ENCODE assay signal across 24 cellular contexts in genomic region chr3:136711277-136711676, GRCh38. TPM values are rescaled to one million over a fixed set of nuclear protein-coding genes. Genes with fewer than 3 reads are reported as not detected.
A peak's percentile ranks its signal among the peaks of the same experiment; 100 is the strongest.
DNase-seq lines count a peak whose midpoint lies in the region; ATAC-seq and TF ChIP-seq lines count a peak whose summit lies in the region.
"Had no signal": no experiment of that assay in that cellular context is flagged by ENCODE, and none has a peak within 500 bp of the region (broad histone marks: within the 10 kb centered on the region; RNA-seq: fewer than 3 reads in every experiment).

No MANE protein-coding gene starts in this region.

- BruUV-seq in Panc1 (replicated peaks; lab: Mats Ljungman, UMichigan) = no TSS peak

- H3K27me3 Mint-ChIP-seq in T-helper 17 cell = no peaks in the 10 kb centered on the region
- H3K27me3 Mint-ChIP-seq: CD4-positive, alpha-beta memory T cell; CD4-positive, CD25-positive, alpha-beta regulatory T cell; CD8-positive, alpha-beta memory T cell had no signal

- peaks cover 10% of the 10 kb centered on the region for H3K36me3 Mint-ChIP-seq in T-helper 17 cell (ENCODE audit: low read depth)

- H3K4me1 Mint-ChIP-seq in T-helper 17 cell = peaks cover 16% of the 10 kb centered on the region

- H3K4me3 ChIP-seq in Panc1 (ENCODE audit: low read depth in 2 of 2, low read length in 2 of 2) (no peak overlapping the region), right lobe of liver (no peak overlapping the region)
- H3K4me3 ChIP-seq: A549, BLaER1, GM12878 had no signal

- intact Hi-C loops in Panc1 (cut with micrococcal nuclease; ENCODE audit: unreplicated experiment) = no loop called here
- intact Hi-C loops in right lobe of liver (cut with DNase I) = no loop called here

- H3K4me3 Mint-ChIP-seq in T-helper 17 cell = no peak overlapping the region
- H3K4me3 Mint-ChIP-seq: CD14-positive monocyte; CD4-positive, alpha-beta memory T cell; CD8-positive, alpha-beta memory T cell had no signal

- ATAC-seq in Panc1 (0 out of 2 replicates have a peak, but pooled peaks have one; percentile 39), T-helper 17 cell (no peak), right lobe of liver (no peak), HG03280 (IDR thresholded peaks at IDR 0.05; ENCODE audit: unreplicated experiment) (no peak)
- ATAC-seq: A549, GM12878 had no signal

- H3K4me1 ChIP-seq in Panc1 (ENCODE audit: control insufficient read depth, insufficient read depth, low read length) (peaks cover 4% of the 10 kb centered on the region; the same call in 1 of the 2 replicates), right lobe of liver (no peaks in the 10 kb centered on the region)
- H3K4me1 ChIP-seq: BE2C, BLaER1 had no signal

- H3K9me3 ChIP-seq in Panc1 (ENCODE audit: control insufficient read depth, insufficient read depth, low read depth, low read length) = no peaks in the 10 kb centered on the region
- H3K9me3 ChIP-seq in T-helper 17 cell (ENCODE audit: control insufficient read depth, low read length, poor library complexity, severe bottlenecking) = no peaks in the 10 kb centered on the region
- H3K9me3 ChIP-seq in right lobe of liver = no peaks in the 10 kb centered on the region
- H3K9me3 ChIP-seq: A549 had no signal

- WGBS in right lobe of liver (ENCODE audit: insufficient coverage, low coverage, low lambda C conversion rate, missing lambda C conversion rate) = 84% methylated on average over 7 of the region's 7 CpGs

- TF ChIP-seq CTCF in Panc1 (IDR thresholded peaks at IDR 0.05) = no peak
- no peak for TF ChIP-seq CTCF in right lobe of liver (IDR thresholded peaks at IDR 0.05)

- H3K36me3 ChIP-seq in Panc1 (ENCODE audit: control insufficient read depth, insufficient read depth, low read length) = no peaks in the 10 kb centered on the region
- no peaks in the 10 kb centered on the region for H3K36me3 ChIP-seq in right lobe of liver
- H3K36me3 ChIP-seq: BE2C had no signal

- in situ Hi-C loops in Panc1 (cut with HindIII; ENCODE audit: low pct_unique_long_range_greater_than_20kb, low sequenced_read_pairs) (no loop called here), ACHN (cut with HindIII; ENCODE audit: low pct_ligation_motif_present, low pct_unique_long_range_greater_than_20kb, low sequenced_read_pairs) (no loop called here)

- DNase-seq in Panc1 (ENCODE audit: low read depth, low spot score) = no peak
- no peak for DNase-seq in T-helper 17 cell
- DNase-seq in right lobe of liver = no peak
- DNase-seq in stimulated activated naive CD4-positive, alpha-beta T cell treated with Interleukin-2 at 50 U/mL for 16 hours (lab: John Stamatoyannopoulos, UW) = no peak
- no peak for DNase-seq in ACHN
- DNase-seq: BE2C; C1 segment of cervical spinal cord; CD4-positive, alpha-beta memory T cell; CD4-positive, CD25-positive, alpha-beta regulatory T cell; CD8-positive, alpha-beta memory T cell; COR-L47; DMS 273 treated with DMSO at 0.1 percent for 48 hours; DMS153; DMS53; DMS79; DND-41; EL; GDM1 had no signal

- POLR2A ChIA-PET in Panc1 (lab: Charles Lee) = interaction anchor here (0.6 kb wide), 1 partner anchor 109 kb away, joined by 3 read pairs; no protein-coding TSS in a partner anchor

- CTCF ChIA-PET in Panc1 (lab: Charles Lee) = no interaction called here

- H3K27ac ChIP-seq in Panc1 (ENCODE audit: low read length) (peak overlapping the region; percentile 26; the same call in 1 of the 2 replicates), right lobe of liver (peak overlapping the region in 2 of 3 donors; percentile 49 to 50)
- H3K27ac ChIP-seq: 22Rv1, A549, BLaER1 had no signal

- peak overlapping the region; percentile 8 for H3K27ac Mint-ChIP-seq in T-helper 17 cell
- H3K27ac Mint-ChIP-seq: CD4-positive, CD25-positive, alpha-beta regulatory T cell had no signal

- no peaks in the 10 kb centered on the region for H3K27me3 ChIP-seq in Panc1 (ENCODE audit: control insufficient read depth, insufficient read depth, low read length)
- H3K27me3 ChIP-seq in right lobe of liver = no peaks in the 10 kb centered on the region
- H3K27me3 ChIP-seq: BE2C, BLaER1 had no signal

- no peak for TF ChIP-seq POLR2A in right lobe of liver (IDR thresholded peaks at IDR 0.05)

RNA-seq across cellular contexts. Expression of gene STAG1, which starts 40.9 kb away (rescaled TPM):
- total RNA-seq in Panc1 (2021; ENCODE audit: unreplicated experiment) (43.7 TPM), T-helper 17 cell (10 to 100 TPM; 46.9 to 48.5 TPM), right lobe of liver (10 to 100 TPM in 5 of 6 experiments, 1 to 10 TPM in 1; 8.2 to 18.5 (median 12.7) TPM)
- 11.7 TPM for polyA plus RNA-seq in Panc1 (2012; ENCODE audit: insufficient read length)
